In genomic region chr19:48868196-48868886, GRCh38 we compare ENCODE assay signal across 8 cellular contexts. TPM values are rescaled to one million over a fixed set of nuclear protein-coding genes. Genes with fewer than 3 reads are reported as not detected.
DNase-seq lines count a peak whose midpoint lies in the region; ATAC-seq and TF ChIP-seq lines count a peak whose summit lies in the region.

PLEKHA4 (minus strand) TSS chr19:48868617; CDS start chr19:48867620, 997 bp downstream.

- DNase-seq in G401 (ENCODE audit: low spot score) (no peak), SW480 (ENCODE audit: low spot score) (peak; percentile 66), heart right ventricle (peak; percentile 81 to 84), renal cortical epithelial cell (ENCODE audit: low read depth) (peak; percentile 39), Ammon's horn (ENCODE audit: low spot score) (no peak), NCI-H345 treated with DMSO at 0.1 percent for 48 hours (lab: John Stamatoyannopoulos, UW; ENCODE audit: unreplicated experiment) (no peak)

- intact Hi-C loops in heart right ventricle (cut with DNase I): no loop called here

- no peaks in the 10 kb centered on the region for H3K27me3 ChIP-seq in heart right ventricle

- peaks cover 3 to 35% (median 26%) of the 10 kb centered on the region in 9 donors for H3K4me1 ChIP-seq in heart right ventricle

- peak within 1 kb of the TSS in 9 of 10 donors; percentile 68 to 86 (median 83) for H3K27ac ChIP-seq in heart right ventricle

- in situ Hi-C loops in G401 (cut with HindIII; ENCODE audit: low sequenced_read_pairs): no loop called here

- 17 to 18% methylated on average over 8 of the region's 8 CpGs for WGBS in heart right ventricle, 2 donors

- peaks cover 0 to 10% (median under 1%) of the 10 kb centered on the region in 9 donors for H3K36me3 ChIP-seq in heart right ventricle

- H3K4me3 ChIP-seq in heart right ventricle: peak within 1 kb of the TSS in 9 of 10 donors; percentile 18 to 51 (median 47)

- no peaks in the 10 kb centered on the region for H3K9me3 ChIP-seq in heart right ventricle

- TF ChIP-seq CTCF in heart right ventricle (IDR thresholded peaks at IDR 0.05): no peak

- ATAC-seq in heart right ventricle: peak in 7 of 8 donors; percentile 15 to 53 (median 25)
- no peak for ATAC-seq in GM19328 (IDR thresholded peaks at IDR 0.05; ENCODE audit: unreplicated experiment)
- no peak for ATAC-seq in HG02588 (IDR thresholded peaks at IDR 0.05; ENCODE audit: unreplicated experiment)

RNA-seq across cellular contexts. Expression of gene PLEKHA4, which starts in this region (rescaled TPM):
- 12.4 and 20.4 TPM in 2 replicates for total RNA-seq in G401 (2014; rRNA removed; shearing (Covaris generic))
- total RNA-seq in heart right ventricle (10 to 100 TPM; 18.5 to 70.6 (median 25.1) TPM), renal cortical epithelial cell (6.8 and 14.4 TPM in 2 replicates)
- 10 to 100 TPM; 29.3 to 29.5 TPM for polyA plus RNA-seq in heart right ventricle

Comparison
In these comparisons a context has a peak if more than half of its experiments do, and no peak if none do; other contexts are left out.
1. DNase-seq: peak in SW480 (single experiment), heart right ventricle (2 of 2) and renal cortical epithelial cell (single experiment); none in G401 (single experiment), Ammon's horn (single experiment) and NCI-H345 treated with DMSO at 0.1 percent for 48 hours (single experiment).
2. ATAC-seq: peak in heart right ventricle (7 of 8); none in GM19328 (single experiment) and HG02588 (single experiment).